ENCODE assay signal across 28 cellular contexts in the genomic region with DNA sequence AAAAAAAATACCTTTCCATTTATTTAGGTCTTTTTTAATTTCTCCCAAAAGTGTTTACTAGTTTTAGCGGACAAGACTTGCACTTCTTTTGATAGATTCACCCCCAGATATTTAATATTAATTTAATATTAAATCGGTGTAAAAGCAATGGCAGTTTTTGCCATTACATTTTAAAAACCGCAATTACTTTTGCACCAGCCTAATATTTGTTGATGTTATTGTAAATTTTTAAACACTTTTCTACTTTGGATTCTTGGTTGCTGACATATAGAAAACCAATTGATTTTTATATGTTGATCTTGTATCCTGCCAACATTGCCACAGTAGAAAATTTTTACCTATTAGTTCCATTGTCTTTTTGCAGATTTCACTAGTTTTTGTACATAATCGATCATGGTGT.
"Had no signal": no experiment of that assay in that cellular context is flagged by ENCODE, and none has a peak within 500 bp of the region (broad histone marks: within the 10 kb centered on the region; RNA-seq: fewer than 3 reads in every experiment).

No MANE protein-coding gene starts in this region.

- H3K4me1 ChIP-seq: colonic mucosa, esophagus muscularis mucosa, esophagus squamous epithelium, foreskin keratinocyte, gastrocnemius medialis, gastroesophageal sphincter, heart left ventricle, heart right ventricle had no signal

- H3K27ac ChIP-seq: colonic mucosa, coronary artery, dorsolateral prefrontal cortex, epithelial cell of prostate, esophagus muscularis mucosa, esophagus squamous epithelium, foreskin keratinocyte, gastrocnemius medialis, gastroesophageal sphincter, heart left ventricle, heart right ventricle had no signal

- DNase-seq: colonic mucosa; cortex of kidney; dermis blood vessel endothelial cell; dorsolateral prefrontal cortex; effector CD4-positive, alpha-beta T cell; effector CD8-positive, alpha-beta T cell; effector memory CD4-positive, alpha-beta T cell; effector memory CD8-positive, alpha-beta T cell; endodermal cell; erythroblast; esophagus squamous epithelium; foreskin fibroblast; foreskin keratinocyte; foreskin melanocyte; gastrocnemius medialis; glutamatergic neuron; head of caudate nucleus; heart left ventricle; heart right ventricle had no signal

- H3K4me3 ChIP-seq: colonic mucosa, coronary artery, dorsolateral prefrontal cortex, esophagus muscularis mucosa, esophagus squamous epithelium, gastrocnemius medialis, gastroesophageal sphincter, heart left ventricle, heart right ventricle had no signal

- H3K36me3 ChIP-seq: colonic mucosa, esophagus muscularis mucosa, esophagus squamous epithelium, gastrocnemius medialis, gastroesophageal sphincter, heart left ventricle, heart right ventricle had no signal

- H3K27me3 ChIP-seq: colonic mucosa, esophagus muscularis mucosa, gastrocnemius medialis, gastroesophageal sphincter, heart left ventricle had no signal

- FAIRE-seq: colon, endometrium, endothelial cell of umbilical vein, frontal cortex had no signal

- ATAC-seq: effector memory CD8-positive, alpha-beta T cell; esophagus mucosa; foreskin keratinocyte; gastrocnemius medialis; gastroesophageal sphincter; heart left ventricle; heart right ventricle had no signal

- H3K9me3 ChIP-seq: colonic mucosa, esophagus squamous epithelium, gastrocnemius medialis had no signal
